In genomic region chr12:2514038-2514340, GRCh38 we compare ENCODE assay signal across 29 cellular contexts.
"Had no signal": no experiment of that assay in that cellular context is flagged by ENCODE, and none has a peak within 500 bp of the region (broad histone marks: within the 10 kb centered on the region; RNA-seq: fewer than 3 reads in every experiment).

No MANE protein-coding gene starts in this region.

- H3K4me3 Mint-ChIP-seq: naive thymus-derived CD4-positive, alpha-beta T cell; natural killer cell; nephron progenitor cell; neural crest cell; stimulated activated effector memory CD8-positive, alpha-beta T cell treated with anti-CD3 and anti-CD28 coated beads, Interleukin-12 subunit alpha, Interleukin-12 subunit beta, amount 100 ng/mL, for 72 hours; stimulated activated naive B cell treated with anti-CD40 and anti-IgM and Interleukin-4, amounts not matched to agents 10 μg/mL and 1 μg/mL and 100 μg/mL, for 72 hours; stimulated activated naive CD8-positive, alpha-beta T cell treated with anti-CD3 and anti-CD28 coated beads, Interleukin-15, Interleukin-2, amounts not matched to agents 100 ng/mL and 50 ng/mL, for 24 hours; type B pancreatic cell had no signal

- H3K27ac Mint-ChIP-seq: naive thymus-derived CD4-positive, alpha-beta T cell; natural killer cell; progenitor cell of endocrine pancreas; stimulated activated effector memory CD8-positive, alpha-beta T cell treated with anti-CD3 and anti-CD28 coated beads, Interleukin-12 subunit alpha, Interleukin-12 subunit beta, amount 100 ng/mL, for 72 hours; stimulated activated naive B cell treated with anti-CD40 and anti-IgM and Interleukin-4, amounts not matched to agents 10 μg/mL and 1 μg/mL and 100 μg/mL, for 72 hours; stimulated activated naive CD8-positive, alpha-beta T cell treated with anti-CD3 and anti-CD28 coated beads, Interleukin-15, Interleukin-2, amounts not matched to agents 100 ng/mL and 50 ng/mL, for 24 hours; type B pancreatic cell had no signal

- H3K4me3 ChIP-seq: pancreas, psoas muscle, right lobe of liver, sigmoid colon, stomach, thoracic aorta, tibial artery, transverse colon, upper lobe of right lung, uterus had no signal

- H3K27ac ChIP-seq: neutrophil, pancreas, psoas muscle, right lobe of liver, sigmoid colon, stomach, thoracic aorta, tibial artery, transverse colon, upper lobe of right lung, uterus had no signal

- H3K4me1 Mint-ChIP-seq: naive thymus-derived CD4-positive, alpha-beta T cell; natural killer cell; neural crest cell; stimulated activated effector memory CD8-positive, alpha-beta T cell treated with anti-CD3 and anti-CD28 coated beads, Interleukin-12 subunit alpha, Interleukin-12 subunit beta, amount 100 ng/mL, for 72 hours; stimulated activated naive B cell treated with anti-CD40 and anti-IgM and Interleukin-4, amounts not matched to agents 10 μg/mL and 1 μg/mL and 100 μg/mL, for 72 hours had no signal

- H3K27me3 ChIP-seq: neutrophil, pancreas, right lobe of liver, sigmoid colon, stomach, tibial artery, transverse colon, upper lobe of right lung, uterus had no signal

- H3K9me3 ChIP-seq: neutrophil, pancreas, psoas muscle, right lobe of liver, sigmoid colon, stomach, thoracic aorta, tibial artery, transverse colon, upper lobe of right lung, uterus had no signal

- H3K27me3 Mint-ChIP-seq: stimulated activated naive CD8-positive, alpha-beta T cell treated with anti-CD3 and anti-CD28 coated beads, Interleukin-15, Interleukin-2, amounts not matched to agents 100 ng/mL and 50 ng/mL, for 24 hours had no signal

- ATAC-seq: naive thymus-derived CD4-positive, alpha-beta T cell; natural killer cell; pancreas; psoas muscle; right cardiac atrium; right lobe of liver; stimulated activated effector memory CD8-positive, alpha-beta T cell treated with anti-CD3 and anti-CD28 coated beads, Interleukin-12 subunit alpha, Interleukin-12 subunit beta, amount 100 ng/mL, for 72 hours; stimulated activated naive B cell treated with anti-CD40 and anti-IgM and Interleukin-4, amounts not matched to agents 10 μg/mL and 1 μg/mL and 100 μg/mL, for 72 hours; upper lobe of right lung had no signal

- DNase-seq: naive thymus-derived CD4-positive, alpha-beta T cell; natural killer cell; nephron progenitor cell; nucleus accumbens; pancreas; posterior cingulate gyrus; psoas muscle; right cardiac atrium; right lobe of liver; sigmoid colon; small intestine; stimulated activated CD4-positive, alpha-beta T cell treated with anti-CD3 and anti-CD28 coated beads, Interleukin-15, amount 100 ng/mL, for 24 hours; stimulated activated CD4-positive, alpha-beta T cell treated with anti-CD3 and anti-CD28 coated beads, Interleukin-2, amount 100 ng/mL, for 24 hours; stimulated activated CD4-positive, alpha-beta T cell treated with anti-CD3 and anti-CD28 coated beads, Interleukin-2, amount 100 ng/mL, for 48 hours; stimulated activated CD4-positive, alpha-beta T cell treated with anti-CD3 and anti-CD28 coated beads, Interleukin-4, amount 100 ng/mL, for 24 hours; stimulated activated naive B cell treated with anti-CD40 and anti-IgM and Interleukin-4, amounts not matched to agents 10 μg/mL and 1 μg/mL and 100 μg/mL, for 72 hours; stimulated activated naive CD4-positive, alpha-beta T cell treated with Interleukin-2 at 50 U/mL for 16 hours; stomach; tibial artery; transverse colon; upper lobe of right lung; uterus had no signal

- H3K4me1 ChIP-seq: pancreas, psoas muscle, right lobe of liver, sigmoid colon, stomach, tibial artery, transverse colon, upper lobe of right lung, uterus had no signal

- H3K36me3 Mint-ChIP-seq: naive thymus-derived CD4-positive, alpha-beta T cell; natural killer cell; stimulated activated effector memory CD8-positive, alpha-beta T cell treated with anti-CD3 and anti-CD28 coated beads, Interleukin-12 subunit alpha, Interleukin-12 subunit beta, amount 100 ng/mL, for 72 hours; stimulated activated naive B cell treated with anti-CD40 and anti-IgM and Interleukin-4, amounts not matched to agents 10 μg/mL and 1 μg/mL and 100 μg/mL, for 72 hours had no signal

- H3K36me3 ChIP-seq: neutrophil, pancreas, right lobe of liver, transverse colon, upper lobe of right lung, uterus had no signal

- H3K9me3 Mint-ChIP-seq: natural killer cell; nephron progenitor cell; neural crest cell; stimulated activated effector memory CD8-positive, alpha-beta T cell treated with anti-CD3 and anti-CD28 coated beads, Interleukin-12 subunit alpha, Interleukin-12 subunit beta, amount 100 ng/mL, for 72 hours; stimulated activated naive B cell treated with anti-CD40 and anti-IgM and Interleukin-4, amounts not matched to agents 10 μg/mL and 1 μg/mL and 100 μg/mL, for 72 hours; stimulated activated naive CD8-positive, alpha-beta T cell treated with anti-CD3 and anti-CD28 coated beads, Interleukin-15, Interleukin-2, amounts not matched to agents 100 ng/mL and 50 ng/mL, for 24 hours; type B pancreatic cell had no signal
